ENCODE assay signal across 10 cellular contexts in genomic region chr15:70493787-70494514, GRCh38.
DNase-seq lines count a peak whose midpoint lies in the region; ATAC-seq, FAIRE-seq and TF ChIP-seq lines count a peak whose summit lies in the region.
"Had no signal": no experiment of that assay in that cellular context is flagged by ENCODE, and none has a peak within 500 bp of the region (broad histone marks: within the 10 kb centered on the region; RNA-seq: fewer than 3 reads in every experiment).

No MANE protein-coding gene starts in this region.

- TF ChIP-seq POLR2A in A549 (IDR thresholded peaks at IDR 0.05; ENCODE audit: low read length) (no peak), thyroid gland (IDR thresholded peaks at IDR 0.05) (no peak)

- no peaks in the 10 kb centered on the region for H3K36me3 ChIP-seq in thyroid gland
- H3K36me3 ChIP-seq: cardiac muscle cell had no signal

- H3K4me3 ChIP-seq in A549: 0 out of 3 replicates have a peak overlapping the region, but pooled peaks have one; percentile 4
- no peak overlapping the region for H3K4me3 ChIP-seq in thyroid gland (replicated peaks in 1 of 3)
- H3K4me3 ChIP-seq: cardiac muscle cell had no signal

- H3K4me2 ChIP-seq in A549: peak overlapping the region; percentile 73

- peaks cover 55% of the 10 kb centered on the region for H3K4me1 ChIP-seq in A549
- peaks cover 30% of the 10 kb centered on the region for H3K4me1 ChIP-seq in foreskin keratinocyte
- H3K4me1 ChIP-seq in thyroid gland: no peaks in the 10 kb centered on the region

- TF ChIP-seq CTCF in A549 (IDR thresholded peaks at IDR 0.05) (no peak), foreskin keratinocyte (conservative IDR thresholded peaks at IDR 0.05) (no peak), thyroid gland (IDR thresholded peaks at IDR 0.05) (no peak)

- peak; percentile 61 for FAIRE-seq in A549 (lab: Jason Lieb, UNC)

- H3K27ac ChIP-seq in A549 (peak overlapping the region; percentile 87 to 93), foreskin keratinocyte (peak overlapping the region; percentile 70), thyroid gland (no peak overlapping the region)
- H3K27ac ChIP-seq: cardiac muscle cell had no signal

- 0 out of 5 replicates have a peak, but pooled peaks of 1 of the 2 experiments have one; percentile 0 for TF ChIP-seq RAD21 in A549 (conservative IDR thresholded peaks at IDR 0.05 in 1 of 2, IDR thresholded peaks at IDR 0.05 in 1 of 2)

- CTCF ChIA-PET in A549 (lab: Yijun Ruan, JAX): interaction anchor here (0.8 to 9.5 kb wide), 7 partner anchors 11 to 900 kb away, joined by 3 to 228 read pairs (median 13); no protein-coding TSS in a partner anchor

- DNase-seq in A549 (ENCODE audit: low read depth in 1 of 2, low spot score in 1 of 2): peak; percentile 85 to 87
- DNase-seq in SW480 (ENCODE audit: low spot score): peak; percentile 87
- peak in 1 of 2 donors; percentile 64 for DNase-seq in foreskin keratinocyte
- no peak for DNase-seq in thyroid gland
- DNase-seq: activated B cell treated with CpG ODN at 0.5 μM for 24 hours had no signal

- TF ChIP-seq EP300 in A549 (IDR thresholded peaks at IDR 0.05): no peak

- intact Hi-C loops in thyroid gland (cut with DNase I): no loop called here

- H3K27me3 ChIP-seq in foreskin keratinocyte: peaks cover 61% of the 10 kb centered on the region
- no peaks in the 10 kb centered on the region for H3K27me3 ChIP-seq in thyroid gland
- H3K27me3 ChIP-seq: cardiac muscle cell had no signal

- POLR2A ChIA-PET in A549 (lab: Yijun Ruan, JAX): interaction anchor here (3.6 kb wide), 1 partner anchor 14 kb away, joined by 31 read pairs; no protein-coding TSS in a partner anchor

- H3K9me3 ChIP-seq in A549 (no peaks in the 10 kb centered on the region), thyroid gland (no peaks in the 10 kb centered on the region)

- WGBS in A549 (ENCODE audit: missing lambda C conversion rate): 48% methylated on average over 13 of the region's 13 CpGs
- 90 to 93% methylated on average over 10 to 12 of the region's 13 CpGs for WGBS in thyroid gland, 2 donors

- peak; percentile 25 to 55 for ATAC-seq in A549
- peak; percentile 32 for ATAC-seq in GM18907 (IDR thresholded peaks at IDR 0.05; ENCODE audit: unreplicated experiment)
- no peak for ATAC-seq in foreskin keratinocyte
- no peak for ATAC-seq in GM19467 (IDR thresholded peaks at IDR 0.05; ENCODE audit: unreplicated experiment)
- ATAC-seq in GM19463 (IDR thresholded peaks at IDR 0.05; ENCODE audit: unreplicated experiment): no peak
- ATAC-seq in HG03565 (IDR thresholded peaks at IDR 0.05; ENCODE audit: unreplicated experiment): no peak

TF ChIP-seq in A549, 52 proteins besides CTCF, POLR2A, EP300 and RAD21:
- TF ChIP-seq GATA3 (IDR thresholded peaks at IDR 0.05; ENCODE audit: borderline replicate concordance): peak; percentile 83; the same call in 1 of the 2 replicates
- no peak for TF ChIP-seq CHD2 (IDR thresholded peaks at IDR 0.05; ENCODE audit: low read length, partially characterized antibody)
- TF ChIP-seq RCOR1 (IDR thresholded peaks at IDR 0.05; ENCODE audit: low read depth, low read length): no peak
- TF ChIP-seq RARB (CRISPR knock-in tag; IDR thresholded peaks at IDR 0.05): peak; percentile 71; the same call in 1 of the 2 replicates
- TF ChIP-seq MYC (IDR thresholded peaks at IDR 0.05; ENCODE audit: borderline replicate concordance, low read length): peak; percentile 66; the same call in 1 of the 2 replicates
- no peak for TF ChIP-seq KDM1A (IDR thresholded peaks at IDR 0.05; ENCODE audit: low read depth)
- TF ChIP-seq ESRRA (IDR thresholded peaks at IDR 0.05; ENCODE audit: borderline replicate concordance, low read length): 0 out of 2 replicates have a peak, but pooled peaks have one; percentile 12
- 0 out of 2 replicates have a peak, but pooled peaks have one; percentile 14 for TF ChIP-seq FOSL2 (IDR thresholded peaks at IDR 0.05)
- peak; percentile 70 for TF ChIP-seq FOSL2 (CRISPR knock-in tag; IDR thresholded peaks at IDR 0.05)
- TF ChIP-seq CHD4 (IDR thresholded peaks at IDR 0.05; ENCODE audit: borderline replicate concordance): no peak
- TF ChIP-seq, protein P1, sequence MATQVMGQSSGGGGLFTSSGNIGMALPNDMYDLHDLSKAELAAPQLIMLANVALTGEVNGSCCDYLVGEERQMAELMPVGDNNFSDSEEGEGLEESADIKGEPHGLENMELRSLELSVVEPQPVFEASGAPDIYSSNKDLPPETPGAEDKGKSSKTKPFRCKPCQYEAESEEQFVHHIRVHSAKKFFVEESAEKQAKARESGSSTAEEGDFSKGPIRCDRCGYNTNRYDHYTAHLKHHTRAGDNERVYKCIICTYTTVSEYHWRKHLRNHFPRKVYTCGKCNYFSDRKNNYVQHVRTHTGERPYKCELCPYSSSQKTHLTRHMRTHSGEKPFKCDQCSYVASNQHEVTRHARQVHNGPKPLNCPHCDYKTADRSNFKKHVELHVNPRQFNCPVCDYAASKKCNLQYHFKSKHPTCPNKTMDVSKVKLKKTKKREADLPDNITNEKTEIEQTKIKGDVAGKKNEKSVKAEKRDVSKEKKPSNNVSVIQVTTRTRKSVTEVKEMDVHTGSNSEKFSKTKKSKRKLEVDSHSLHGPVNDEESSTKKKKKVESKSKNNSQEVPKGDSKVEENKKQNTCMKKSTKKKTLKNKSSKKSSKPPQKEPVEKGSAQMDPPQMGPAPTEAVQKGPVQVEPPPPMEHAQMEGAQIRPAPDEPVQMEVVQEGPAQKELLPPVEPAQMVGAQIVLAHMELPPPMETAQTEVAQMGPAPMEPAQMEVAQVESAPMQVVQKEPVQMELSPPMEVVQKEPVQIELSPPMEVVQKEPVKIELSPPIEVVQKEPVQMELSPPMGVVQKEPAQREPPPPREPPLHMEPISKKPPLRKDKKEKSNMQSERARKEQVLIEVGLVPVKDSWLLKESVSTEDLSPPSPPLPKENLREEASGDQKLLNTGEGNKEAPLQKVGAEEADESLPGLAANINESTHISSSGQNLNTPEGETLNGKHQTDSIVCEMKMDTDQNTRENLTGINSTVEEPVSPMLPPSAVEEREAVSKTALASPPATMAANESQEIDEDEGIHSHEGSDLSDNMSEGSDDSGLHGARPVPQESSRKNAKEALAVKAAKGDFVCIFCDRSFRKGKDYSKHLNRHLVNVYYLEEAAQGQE (IDR thresholded peaks at IDR 0.05): no peak

Comparison
In these comparisons a context has a peak if more than half of its experiments do, and no peak if none do; other contexts are left out.
1. ATAC-seq: peak in A549 (2 of 2) and GM18907 (single experiment); none in foreskin keratinocyte (single experiment), GM19467 (single experiment), GM19463 (single experiment) and HG03565 (single experiment).
2. DNase-seq: peak in A549 (2 of 2) and SW480 (single experiment); none in thyroid gland (0 of 2).
3. H3K27ac ChIP-seq: peak in A549 (2 of 2) and foreskin keratinocyte (single experiment); none in thyroid gland (0 of 3).